ENCODE assay signal across 1 cellular context in the genomic region with DNA sequence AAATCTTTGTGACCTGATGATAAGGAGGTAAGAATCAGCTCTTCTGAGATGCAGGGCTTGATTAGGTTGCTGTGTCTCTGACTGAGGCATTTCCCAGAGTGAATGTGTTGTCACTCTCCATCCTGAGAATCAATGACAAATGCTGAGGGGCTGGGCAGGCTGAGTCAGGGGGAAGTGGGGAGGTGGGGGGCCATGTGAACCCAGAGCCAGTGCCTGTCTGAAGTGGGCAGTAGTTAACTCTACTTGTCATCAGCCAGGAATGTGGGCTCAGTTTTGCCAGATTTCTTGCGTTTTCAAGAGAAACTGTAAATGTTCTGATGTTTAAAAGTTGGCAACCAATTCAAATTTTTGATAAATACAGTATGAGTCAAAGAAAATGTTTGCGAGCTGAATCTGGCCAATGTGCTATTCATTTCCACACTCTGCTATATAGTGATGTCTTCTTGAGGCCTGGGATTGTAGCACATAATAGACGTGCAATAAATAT.
TF ChIP-seq lines count a peak whose summit lies in the region.

No MANE protein-coding gene starts in this region.

TF ChIP-seq in endothelial cell of umbilical vein, 7 proteins besides CTCF, POLR2A, EP300 and RAD21 (continued from another document):
- TF ChIP-seq, protein P1, sequence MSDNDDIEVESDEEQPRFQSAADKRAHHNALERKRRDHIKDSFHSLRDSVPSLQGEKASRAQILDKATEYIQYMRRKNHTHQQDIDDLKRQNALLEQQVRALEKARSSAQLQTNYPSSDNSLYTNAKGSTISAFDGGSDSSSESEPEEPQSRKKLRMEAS (IDR thresholded peaks at IDR 0.05; ENCODE audit: insufficient read depth, insufficient read length), result no peak
TF ChIP-seq in endothelial cell of umbilical vein: peak in this region for 4.
